Comparison of ENCODE assay signal across 8 cellular contexts in genomic region chr2:173962036-173962435, GRCh38. TPM values are rescaled to one million over a fixed set of nuclear protein-coding genes. Genes with fewer than 3 reads are reported as not detected.
DNase-seq lines count a peak whose midpoint lies in the region; ATAC-seq and TF ChIP-seq lines count a peak whose summit lies in the region.

No MANE protein-coding gene starts in this region.

- 58% methylated on average over 1 of the region's 1 CpG for WGBS in smooth muscle cell (ENCODE audit: low lambda C conversion rate)

- peak overlapping the region; percentile 38 to 100 (median 100) for H3K27ac ChIP-seq in Peyer's patch
- H3K27ac ChIP-seq in smooth muscle cell (ENCODE audit: low read depth): peak overlapping the region; percentile 98

- H3K36me3 ChIP-seq in Peyer's patch: no peaks in the 10 kb centered on the region
- H3K36me3 ChIP-seq in smooth muscle cell (ENCODE audit: low read depth): no peaks in the 10 kb centered on the region

- peak; percentile 13 for DNase-seq in NCI-H82 (lab: John Stamatoyannopoulos, UW)
- DNase-seq in NCI-H82 treated with DMSO at 0.1 percent for 48 hours (lab: John Stamatoyannopoulos, UW; ENCODE audit: unreplicated experiment): no peak
- DNase-seq in Peyer's patch: no peak
- DNase-seq in erythroblast (lab: John Stamatoyannopoulos, UW): peak; percentile 14 to 22
- no peak for DNase-seq in smooth muscle cell (lab: John Stamatoyannopoulos, UW; ENCODE audit: unreplicated experiment)
- no peak for DNase-seq in NCI-H226

- H3K27me3 ChIP-seq in Peyer's patch: no peaks in the 10 kb centered on the region
- H3K27me3 ChIP-seq in smooth muscle cell (ENCODE audit: low read depth): no peaks in the 10 kb centered on the region

- TF ChIP-seq POLR2A in Peyer's patch (IDR thresholded peaks at IDR 0.05) (no peak), erythroblast (IDR thresholded peaks at IDR 0.05; ENCODE audit: low read length) (no peak)

- no peak for TF ChIP-seq CTCF in Peyer's patch (IDR thresholded peaks at IDR 0.05)
- TF ChIP-seq CTCF in smooth muscle cell (IDR thresholded peaks at IDR 0.05; ENCODE audit: borderline replicate concordance, insufficient read depth, poor library complexity, severe bottlenecking): no peak

- ATAC-seq in HG03139 (IDR thresholded peaks at IDR 0.05; ENCODE audit: unreplicated experiment) (no peak), HG03571 (IDR thresholded peaks at IDR 0.05; ENCODE audit: unreplicated experiment) (no peak)

- peak overlapping the region; percentile 94 for H3K4me2 ChIP-seq in smooth muscle cell

- peaks cover 61% of the 10 kb centered on the region for H4K20me1 ChIP-seq in smooth muscle cell (ENCODE audit: low read depth)

- H3K9me3 ChIP-seq in Peyer's patch: no peaks in the 10 kb centered on the region
- no peaks in the 10 kb centered on the region for H3K9me3 ChIP-seq in smooth muscle cell (replicated peaks; ENCODE audit: low read depth)

- no peak overlapping the region for H2AFZ ChIP-seq in smooth muscle cell (ENCODE audit: low read depth)

- peaks cover 0 to 62% (median 14%) of the 10 kb centered on the region in 4 donors for H3K4me1 ChIP-seq in Peyer's patch
- H3K4me1 ChIP-seq in smooth muscle cell (ENCODE audit: low read depth): peaks cover 45% of the 10 kb centered on the region

- H3F3A ChIP-seq in smooth muscle cell (ENCODE audit: low read depth): peaks cover 31% of the 10 kb centered on the region

- peaks cover 65% of the 10 kb centered on the region for H3K79me2 ChIP-seq in smooth muscle cell (ENCODE audit: low read depth)

- peak overlapping the region; percentile 34 for H3K9ac ChIP-seq in smooth muscle cell (ENCODE audit: low read depth)

- H3K4me3 ChIP-seq in Peyer's patch (peak overlapping the region in 2 of 4 donors; percentile 87 to 89), smooth muscle cell (peak overlapping the region; percentile 66)

RNA-seq across cellular contexts. Expression of gene SP3, which starts 3.1 kb away (rescaled TPM):
- total RNA-seq in Peyer's patch (100 to 1,000 TPM in 1 of 4 donors, 10 to 100 TPM in 3; 57.1 to 106 (median 86.3) TPM), smooth muscle cell (84.5 and 109 TPM in 2 replicates)
- polyA plus RNA-seq in smooth muscle cell: 24.5 and 31.4 TPM in 2 replicates

Comparison
In these comparisons a context has a peak if more than half of its experiments do, and no peak if none do; other contexts are left out.
1. DNase-seq: peak in NCI-H82 (single experiment) and erythroblast (2 of 2); none in NCI-H82 treated with DMSO at 0.1 percent for 48 hours (single experiment), Peyer's patch (0 of 3), smooth muscle cell (single experiment) and NCI-H226 (single experiment).